In the genomic region with DNA sequence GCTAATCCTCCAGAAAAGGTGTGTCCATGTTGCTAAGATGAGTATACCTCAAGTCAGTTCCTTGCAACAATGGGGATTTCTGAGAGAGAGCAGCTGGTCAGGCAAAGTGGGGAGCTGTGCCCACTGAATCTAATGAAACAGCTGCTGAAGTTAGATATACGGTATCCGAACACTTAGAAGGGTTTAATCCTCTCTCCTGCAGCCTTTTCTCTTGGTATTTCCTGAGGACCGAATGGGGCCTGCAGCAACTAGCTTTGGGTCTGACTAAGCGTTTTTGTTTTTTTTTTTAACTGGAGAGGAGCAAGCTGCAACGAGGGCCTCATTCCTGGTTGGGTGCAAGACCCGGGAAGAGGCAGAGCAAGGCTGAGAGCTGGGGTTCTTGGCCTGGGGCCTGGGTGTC, we compare ENCODE assay signal across 1 cellular context.
TF ChIP-seq lines count a peak whose summit lies in the region.

No MANE protein-coding gene starts in this region.

TF ChIP-seq in WTC11, 78 proteins besides CTCF, POLR2A, EP300 and RAD21 (continued from another document):
- TF ChIP-seq PRDM15 (CRISPR knock-in tag; IDR thresholded peaks at IDR 0.05), result peak; percentile 47; the same call in 1 of the 2 replicates
